Comparison of ENCODE assay signal across 30 cellular contexts in genomic region chr4:56440983-56441382, GRCh38. TPM values are rescaled to one million over a fixed set of nuclear protein-coding genes. Genes with fewer than 3 reads are reported as not detected.
DNase-seq lines count a peak whose midpoint lies in the region; ATAC-seq, FAIRE-seq and TF ChIP-seq lines count a peak whose summit lies in the region.
"Had no signal": no experiment of that assay in that cellular context is flagged by ENCODE, and none has a peak within 500 bp of the region (broad histone marks: within the 10 kb centered on the region; RNA-seq: fewer than 3 reads in every experiment).

No MANE protein-coding gene starts in this region.

- ATAC-seq in HepG2 (no peak), right lobe of liver (no peak)
- no peak for ATAC-seq in activated naive CD8-positive, alpha-beta T cell treated with anti-CD3 and anti-CD28 coated beads, Interleukin-2, amount 10 ng/mL, durations not matched to agents 7 days and 5 days (ENCODE audit: low read depth)
- ATAC-seq: left ventricle myocardium superior, T-cell had no signal

- H2AFZ ChIP-seq in HepG2 (ENCODE audit: low read length) (no peak overlapping the region), OCI-LY3 (ENCODE audit: low read depth, low read length) (no peak overlapping the region)

- CTCF ChIA-PET in HepG2 (lab: Yijun Ruan, JAX; ENCODE audit: low intra/inter-chr PET ratio, low total read pairs), result no interaction called here

- peaks cover 74% of the 10 kb centered on the region for H3K4me1 ChIP-seq in HepG2 (ENCODE audit: insufficient read depth, low read length)
- H3K4me1 ChIP-seq in right lobe of liver, result peaks cover 0 to 28% (median 0%) of the 10 kb centered on the region in 4 donors
- peaks cover 32% of the 10 kb centered on the region for H3K4me1 ChIP-seq in OCI-LY3 (ENCODE audit: low read length)
- H3K4me1 ChIP-seq: BE2C had no signal

- peaks cover 95% of the 10 kb centered on the region for H3K79me2 ChIP-seq in HepG2 (ENCODE audit: insufficient read depth, low read length)
- peaks cover 100% of the 10 kb centered on the region for H3K79me2 ChIP-seq in OCI-LY3 (ENCODE audit: low read length)

- no peaks in the 10 kb centered on the region for H3K27me3 Mint-ChIP-seq in activated naive CD8-positive, alpha-beta T cell treated with anti-CD3 and anti-CD28 coated beads, Interleukin-2, amount 10 ng/mL, durations not matched to agents 7 days and 5 days
- H3K27me3 Mint-ChIP-seq: naive B cell, T-cell had no signal

- no peaks in the 10 kb centered on the region; a peak in 1 of 5 replicates for H3K27me3 ChIP-seq in HepG2 (ENCODE audit: control insufficient read depth in 1 of 2, insufficient read depth in 2 of 2, low read length in 2 of 2)
- no peaks in the 10 kb centered on the region for H3K27me3 ChIP-seq in right lobe of liver
- no peaks in the 10 kb centered on the region for H3K27me3 ChIP-seq in OCI-LY3 (ENCODE audit: low read depth, low read length)
- H3K27me3 ChIP-seq: BE2C, brain microvascular endothelial cell, tibial artery had no signal

- DNase-seq in HepG2 (ENCODE audit: low spot score) (no peak), right lobe of liver (no peak), NCI-H226 (no peak), NCI-H2029 (lab: John Stamatoyannopoulos, UW) (no peak), NOMO-1 (lab: John Stamatoyannopoulos, UW; ENCODE audit: unreplicated experiment in 2 of 2) (no peak), NCI-H1436 (lab: John Stamatoyannopoulos, UW) (no peak)
- no peak for DNase-seq in activated naive CD8-positive, alpha-beta T cell treated with anti-CD3 and anti-CD28 coated beads, Interleukin-2, amount 10 ng/mL, durations not matched to agents 7 days and 5 days
- DNase-seq: activated gamma-delta T cell; activated T-cell treated with anti-CD3 and anti-CD28 coated beads for 4 hours; BE2C; brain microvascular endothelial cell; DMS153; left ventricle myocardium superior; naive B cell; NCI-H146; NCI-H510A; NK-92 treated with Interleukin-12 subunit alpha and Interleukin-12 subunit beta, amount 100 ng/mL, for 24 hours; occipital lobe; small intestine; stimulated activated CD4-positive, alpha-beta T cell treated with anti-CD3 and anti-CD28 coated beads, Interleukin-1b, Interleukin-23, amount 100 ng/mL, for 48 hours; stimulated activated CD8-positive, alpha-beta memory T cell treated with anti-CD3 and anti-CD28 coated beads, Interleukin-4, amount 100 ng/mL, for 48 hours; T-cell; tibial artery had no signal

- H3K9me3 ChIP-seq in HepG2 (ENCODE audit: low read length) (no peaks in the 10 kb centered on the region), right lobe of liver (no peaks in the 10 kb centered on the region), OCI-LY3 (ENCODE audit: insufficient read depth, low read length) (no peaks in the 10 kb centered on the region)
- H3K9me3 ChIP-seq: BE2C, tibial artery had no signal

- FAIRE-seq in HepG2 (lab: Jason Lieb, UNC), result no peak
- FAIRE-seq: endothelial cell of umbilical vein, G401.6, GM19239, H54, keratinocyte, RCC 7860 had no signal

- no peak overlapping the region for H3K27ac Mint-ChIP-seq in activated naive CD8-positive, alpha-beta T cell treated with anti-CD3 and anti-CD28 coated beads, Interleukin-2, amount 10 ng/mL, durations not matched to agents 7 days and 5 days
- H3K27ac Mint-ChIP-seq: naive B cell, T-cell had no signal

- H3K4me2 ChIP-seq in HepG2 (ENCODE audit: low read depth, low read length) (peak overlapping the region; percentile 89; the same call in 1 of the 2 replicates), OCI-LY3 (ENCODE audit: low read length) (peak overlapping the region; percentile 38; the same call in 1 of the 2 replicates)

- H3K4me3 Mint-ChIP-seq in activated naive CD8-positive, alpha-beta T cell treated with anti-CD3 and anti-CD28 coated beads, Interleukin-2, amount 10 ng/mL, durations not matched to agents 7 days and 5 days, result peak overlapping the region; percentile 14
- H3K4me3 Mint-ChIP-seq: T-cell had no signal

- in situ Hi-C loops in HepG2 (cut with HindIII; ENCODE audit: extremely low pct_ligation_motif_present, low pct_unique_long_range_greater_than_20kb), result no loop called here

- TF ChIP-seq EP300 in HepG2 (IDR thresholded peaks at IDR 0.05; ENCODE audit: low read depth in 2 of 2, low read length in 2 of 2), result no peak
- no peak for TF ChIP-seq EP300 in HepG2 (CRISPR knock-in tag; IDR thresholded peaks at IDR 0.05; ENCODE audit: borderline replicate concordance)

- H3K4me3 ChIP-seq in HepG2 (replicated peaks in 1 of 3; ENCODE audit: insufficient read depth in 1 of 3, low read depth in 2 of 3, low read length in 3 of 3) (no peak overlapping the region; a peak in 1 of 6 replicates), right lobe of liver (no peak overlapping the region), OCI-LY3 (ENCODE audit: low read length) (no peak overlapping the region)
- H3K4me3 ChIP-seq: tibial artery had no signal

- H3K36me3 ChIP-seq in HepG2 (replicated peaks in 1 of 2; ENCODE audit: control insufficient read depth in 1 of 2, insufficient read depth in 2 of 2, low read length in 2 of 2) (peaks cover 7 to 45% of the 10 kb centered on the region in 2 experiments), right lobe of liver (peaks cover 0 to 13% (median 0%) of the 10 kb centered on the region in 4 donors), OCI-LY3 (replicated peaks; ENCODE audit: low read depth, low read length) (peaks cover 53% of the 10 kb centered on the region)

- peaks cover 34% of the 10 kb centered on the region for H3K36me3 Mint-ChIP-seq in activated naive CD8-positive, alpha-beta T cell treated with anti-CD3 and anti-CD28 coated beads, Interleukin-2, amount 10 ng/mL, durations not matched to agents 7 days and 5 days

- H3K4me1 Mint-ChIP-seq in activated naive CD8-positive, alpha-beta T cell treated with anti-CD3 and anti-CD28 coated beads, Interleukin-2, amount 10 ng/mL, durations not matched to agents 7 days and 5 days, result peaks cover 43% of the 10 kb centered on the region

- no peaks in the 10 kb centered on the region for H3K9me3 Mint-ChIP-seq in activated naive CD8-positive, alpha-beta T cell treated with anti-CD3 and anti-CD28 coated beads, Interleukin-2, amount 10 ng/mL, durations not matched to agents 7 days and 5 days
- H3K9me3 Mint-ChIP-seq: naive B cell, T-cell had no signal

- TF ChIP-seq POLR2A in HepG2 (IDR thresholded peaks at IDR 0.05; ENCODE audit: insufficient read depth in 1 of 2, low read depth in 2 of 2, low read length in 2 of 2) (no peak), right lobe of liver (IDR thresholded peaks at IDR 0.05) (no peak)

- peaks cover 59% of the 10 kb centered on the region for H4K20me1 ChIP-seq in HepG2 (ENCODE audit: insufficient read depth, low read length)
- peaks cover 65% of the 10 kb centered on the region for H4K20me1 ChIP-seq in OCI-LY3 (ENCODE audit: insufficient read depth, low read length)

- BruUV-seq in HepG2 (replicated peaks; lab: Mats Ljungman, UMichigan), result no TSS peak

- H3K9ac ChIP-seq in HepG2 (ENCODE audit: insufficient read depth, low read depth, low read length) (no peak overlapping the region), OCI-LY3 (ENCODE audit: low read length) (no peak overlapping the region)

- TF ChIP-seq CTCF in HepG2 (CRISPR knock-in tag; IDR thresholded peaks at IDR 0.05) (no peak), right lobe of liver (IDR thresholded peaks at IDR 0.05) (no peak), OCI-LY3 (IDR thresholded peaks at IDR 0.05; ENCODE audit: low read depth, low read length) (no peak)

- no peak for TF ChIP-seq RAD21 in HepG2 (CRISPR knock-in tag; IDR thresholded peaks at IDR 0.05)

- intact Hi-C loops in HepG2 (cut with micrococcal nuclease; ENCODE audit: unreplicated experiment) (loop anchor here (2.0 kb wide), 1 partner anchor 24 kb away; no protein-coding TSS in a partner anchor), right lobe of liver (cut with DNase I) (no loop called here)

- WGBS in HepG2 (ENCODE audit: low lambda C conversion rate), result 96% methylated on average over 1 of the region's 1 CpG
- WGBS in right lobe of liver (ENCODE audit: insufficient coverage, low coverage, low lambda C conversion rate, missing lambda C conversion rate), result 67% methylated on average over 1 of the region's 1 CpG

- no peak overlapping the region for H3K27ac ChIP-seq in HepG2 (ENCODE audit: extremely low read length, insufficient read depth, low read length)
- H3K27ac ChIP-seq in right lobe of liver, result no peak overlapping the region
- no peak overlapping the region for H3K27ac ChIP-seq in OCI-LY3 (ENCODE audit: low read length)
- H3K27ac ChIP-seq: brain microvascular endothelial cell, tibial artery had no signal

- POLR2A ChIA-PET in HepG2 (lab: Yijun Ruan, JAX), result interaction anchor here (1.0 kb wide), 1 partner anchor 25 kb away, joined by 4 read pairs; no protein-coding TSS in a partner anchor
- POLR2A ChIA-PET in activated naive CD8-positive, alpha-beta T cell treated with anti-CD3 and anti-CD28 coated beads, Interleukin-2, amount 10 ng/mL, durations not matched to agents 7 days and 5 days (lab: Charles Lee), result no interaction called here

RNA-seq across cellular contexts. Expression of gene PAICS, which starts 4.9 kb away (rescaled TPM):
- 249 and 453 TPM in 2 replicates for total RNA-seq in HepG2 (2016; rRNA removed; fragmentation: Illumina TruSeq; extraction: Trizol)
- total RNA-seq in HepG2 (2016; cell fraction: cytosol; rRNA removed; fragmentation: Illumina TruSeq; extraction: Trizol; ENCODE audit: low read depth), result 32.8 and 38.2 TPM in 2 replicates
- 251 and 440 TPM in 2 replicates for total RNA-seq in HepG2 (2016; cell fraction: insoluble cytoplasmic fraction; rRNA removed; fragmentation: Illumina TruSeq; extraction: Trizol)
- 86.3 and 100 TPM in 2 replicates for total RNA-seq in HepG2 (2016; cell fraction: membrane; rRNA removed; fragmentation: Illumina TruSeq; extraction: Trizol)
- total RNA-seq in HepG2 (2016; cell fraction: nucleus; rRNA removed; fragmentation: Illumina TruSeq; extraction: Trizol), result 120 and 133 TPM in 2 replicates
- polyA plus RNA-seq in HepG2 (2011; rRNA removed), result 165 and 241 TPM in 2 replicates
- 131 and 167 TPM in 2 replicates for polyA plus RNA-seq in HepG2 (2011; cell fraction: cytosol; rRNA removed)
- 70.5 and 75.1 TPM in 2 replicates for polyA plus RNA-seq in HepG2 (2011; cell fraction: nucleus; rRNA removed)
- 143 and 229 TPM in 2 replicates for polyA plus RNA-seq in HepG2 (2012)
- polyA plus RNA-seq in HepG2 (2016; cell fraction: cytosol; fragmentation: Illumina TruSeq; extraction: Trizol; ENCODE audit: low read depth), result 44.9 and 45.4 TPM in 2 replicates
- 478 and 487 TPM in 2 replicates for polyA plus RNA-seq in HepG2 (2016; cell fraction: insoluble cytoplasmic fraction; fragmentation: Illumina TruSeq; extraction: Trizol; ENCODE audit: low read depth)
- 72.6 and 81.2 TPM in 2 replicates for polyA plus RNA-seq in HepG2 (2016; cell fraction: membrane; fragmentation: Illumina TruSeq; extraction: Trizol; ENCODE audit: low read depth)
- polyA plus RNA-seq in HepG2 (2016; cell fraction: nucleus; fragmentation: Illumina TruSeq; extraction: Trizol; ENCODE audit: insufficient read depth, low read depth), result 160 and 165 TPM in 2 replicates
- polyA minus RNA-seq in HepG2 (2011; rRNA and poly(A)+ RNA removed; ENCODE audit: low replicate concordance), result 99.6 and 124 TPM in 2 replicates
- polyA minus RNA-seq in HepG2 (2011; cell fraction: cytosol; rRNA and poly(A)+ RNA removed), result 75.2 and 84.6 TPM in 2 replicates
- 143 TPM in 2 replicates for polyA minus RNA-seq in HepG2 (2011; cell fraction: nucleus; rRNA and poly(A)+ RNA removed)
- total RNA-seq in right lobe of liver, result 10 to 100 TPM; 39.8 to 77.5 (median 54.2) TPM
- total RNA-seq in activated naive CD8-positive, alpha-beta T cell treated with anti-CD3 and anti-CD28 coated beads, Interleukin-2, amount 10 ng/mL, durations not matched to agents 7 days and 5 days, result 100 to 1,000 TPM; 120 to 125 TPM

RNA-seq across cellular contexts. Expression of gene PPAT, which starts 5.6 kb away (rescaled TPM):
- total RNA-seq in HepG2 (2016; rRNA removed; fragmentation: Illumina TruSeq; extraction: Trizol) (62.6 and 98.4 TPM in 2 replicates), right lobe of liver (1 to 10 TPM; 4.4 to 8.5 (median 7.1) TPM)
- total RNA-seq in HepG2 (2016; cell fraction: cytosol; rRNA removed; fragmentation: Illumina TruSeq; extraction: Trizol; ENCODE audit: low read depth), result 5.3 and 7.1 TPM in 2 replicates
- total RNA-seq in HepG2 (2016; cell fraction: insoluble cytoplasmic fraction; rRNA removed; fragmentation: Illumina TruSeq; extraction: Trizol), result 59.7 and 95.9 TPM in 2 replicates
- total RNA-seq in HepG2 (2016; cell fraction: membrane; rRNA removed; fragmentation: Illumina TruSeq; extraction: Trizol), result 19.1 and 23.2 TPM in 2 replicates
- 44.4 and 47.9 TPM in 2 replicates for total RNA-seq in HepG2 (2016; cell fraction: nucleus; rRNA removed; fragmentation: Illumina TruSeq; extraction: Trizol)
- 13.7 and 16.9 TPM in 2 replicates for polyA plus RNA-seq in HepG2 (2011; rRNA removed)
- 6.9 and 9.4 TPM in 2 replicates for polyA plus RNA-seq in HepG2 (2011; cell fraction: cytosol; rRNA removed)
- polyA plus RNA-seq in HepG2 (2011; cell fraction: nucleus; rRNA removed), result 5.9 and 6.3 TPM in 2 replicates
- polyA plus RNA-seq in HepG2 (2012), result 21.9 and 23.3 TPM in 2 replicates
- polyA plus RNA-seq in HepG2 (2016; cell fraction: cytosol; fragmentation: Illumina TruSeq; extraction: Trizol; ENCODE audit: low read depth), result 1.6 and 1.8 TPM in 2 replicates
- 64.9 and 70.4 TPM in 2 replicates for polyA plus RNA-seq in HepG2 (2016; cell fraction: insoluble cytoplasmic fraction; fragmentation: Illumina TruSeq; extraction: Trizol; ENCODE audit: low read depth)
- polyA plus RNA-seq in HepG2 (2016; cell fraction: membrane; fragmentation: Illumina TruSeq; extraction: Trizol; ENCODE audit: low read depth), result 6.4 and 7.7 TPM in 2 replicates
- 39.8 and 45.4 TPM in 2 replicates for polyA plus RNA-seq in HepG2 (2016; cell fraction: nucleus; fragmentation: Illumina TruSeq; extraction: Trizol; ENCODE audit: insufficient read depth, low read depth)
- 16.1 and 21.7 TPM in 2 replicates for polyA minus RNA-seq in HepG2 (2011; rRNA and poly(A)+ RNA removed; ENCODE audit: low replicate concordance)
- 11.9 and 16.3 TPM in 2 replicates for polyA minus RNA-seq in HepG2 (2011; cell fraction: cytosol; rRNA and poly(A)+ RNA removed)
- polyA minus RNA-seq in HepG2 (2011; cell fraction: nucleus; rRNA and poly(A)+ RNA removed), result 25.0 and 29.1 TPM in 2 replicates
- 10 to 100 TPM; 20.8 to 22.4 TPM for total RNA-seq in activated naive CD8-positive, alpha-beta T cell treated with anti-CD3 and anti-CD28 coated beads, Interleukin-2, amount 10 ng/mL, durations not matched to agents 7 days and 5 days

RNA-seq across cellular contexts. Expression of gene SRP72, which starts 26.4 kb away (rescaled TPM):
- total RNA-seq in HepG2 (2016; rRNA removed; fragmentation: Illumina TruSeq; extraction: Trizol) (75.6 and 126 TPM in 2 replicates), right lobe of liver (10 to 100 TPM; 41.3 to 54.8 (median 46.6) TPM)
- 13.0 and 14.5 TPM in 2 replicates for total RNA-seq in HepG2 (2016; cell fraction: cytosol; rRNA removed; fragmentation: Illumina TruSeq; extraction: Trizol; ENCODE audit: low read depth)
- total RNA-seq in HepG2 (2016; cell fraction: insoluble cytoplasmic fraction; rRNA removed; fragmentation: Illumina TruSeq; extraction: Trizol), result 74.7 and 123 TPM in 2 replicates
- total RNA-seq in HepG2 (2016; cell fraction: membrane; rRNA removed; fragmentation: Illumina TruSeq; extraction: Trizol), result 40.7 and 48.1 TPM in 2 replicates
- 73.8 and 86.5 TPM in 2 replicates for total RNA-seq in HepG2 (2016; cell fraction: nucleus; rRNA removed; fragmentation: Illumina TruSeq; extraction: Trizol)
- 46.1 and 64.9 TPM in 2 replicates for polyA plus RNA-seq in HepG2 (2011; rRNA removed)
- polyA plus RNA-seq in HepG2 (2011; cell fraction: cytosol; rRNA removed), result 34.7 and 51.4 TPM in 2 replicates
- polyA plus RNA-seq in HepG2 (2011; cell fraction: nucleus; rRNA removed), result 23.9 and 32.9 TPM in 2 replicates
- polyA plus RNA-seq in HepG2 (2012), result 58.2 and 72.9 TPM in 2 replicates
- polyA plus RNA-seq in HepG2 (2016; cell fraction: cytosol; fragmentation: Illumina TruSeq; extraction: Trizol; ENCODE audit: low read depth), result 14.8 and 15.2 TPM in 2 replicates
- polyA plus RNA-seq in HepG2 (2016; cell fraction: insoluble cytoplasmic fraction; fragmentation: Illumina TruSeq; extraction: Trizol; ENCODE audit: low read depth), result 105 and 107 TPM in 2 replicates
- 27.5 and 32.0 TPM in 2 replicates for polyA plus RNA-seq in HepG2 (2016; cell fraction: membrane; fragmentation: Illumina TruSeq; extraction: Trizol; ENCODE audit: low read depth)
- polyA plus RNA-seq in HepG2 (2016; cell fraction: nucleus; fragmentation: Illumina TruSeq; extraction: Trizol; ENCODE audit: insufficient read depth, low read depth), result 63.6 and 67.8 TPM in 2 replicates
- polyA minus RNA-seq in HepG2 (2011; rRNA and poly(A)+ RNA removed; ENCODE audit: low replicate concordance), result 54.7 and 55.6 TPM in 2 replicates
- polyA minus RNA-seq in HepG2 (2011; cell fraction: cytosol; rRNA and poly(A)+ RNA removed), result 125 and 129 TPM in 2 replicates
- 141 and 163 TPM in 2 replicates for polyA minus RNA-seq in HepG2 (2011; cell fraction: nucleus; rRNA and poly(A)+ RNA removed)
- total RNA-seq in activated naive CD8-positive, alpha-beta T cell treated with anti-CD3 and anti-CD28 coated beads, Interleukin-2, amount 10 ng/mL, durations not matched to agents 7 days and 5 days, result 100 to 1,000 TPM; 123 to 124 TPM

RNA-seq across cellular contexts. Expression of gene AASDH, which starts 53.7 kb away (rescaled TPM):
- total RNA-seq in HepG2 (2016; rRNA removed; fragmentation: Illumina TruSeq; extraction: Trizol), result 12.6 and 16.8 TPM in 2 replicates
- total RNA-seq in HepG2 (2016; cell fraction: cytosol; rRNA removed; fragmentation: Illumina TruSeq; extraction: Trizol; ENCODE audit: low read depth), result 3.0 and 5.9 TPM in 2 replicates
- total RNA-seq in HepG2 (2016; cell fraction: insoluble cytoplasmic fraction; rRNA removed; fragmentation: Illumina TruSeq; extraction: Trizol), result 12.0 and 16.5 TPM in 2 replicates
- 4.5 and 5.5 TPM in 2 replicates for total RNA-seq in HepG2 (2016; cell fraction: membrane; rRNA removed; fragmentation: Illumina TruSeq; extraction: Trizol)
- total RNA-seq in HepG2 (2016; cell fraction: nucleus; rRNA removed; fragmentation: Illumina TruSeq; extraction: Trizol), result 15.5 and 16.0 TPM in 2 replicates
- 7.8 and 14.1 TPM in 2 replicates for polyA plus RNA-seq in HepG2 (2011; rRNA removed)
- 2.9 and 4.6 TPM in 2 replicates for polyA plus RNA-seq in HepG2 (2011; cell fraction: cytosol; rRNA removed)
- 9.1 and 12.4 TPM in 2 replicates for polyA plus RNA-seq in HepG2 (2011; cell fraction: nucleus; rRNA removed)
- 5.0 and 6.6 TPM in 2 replicates for polyA plus RNA-seq in HepG2 (2012)
- polyA plus RNA-seq in HepG2 (2016; cell fraction: cytosol; fragmentation: Illumina TruSeq; extraction: Trizol; ENCODE audit: low read depth), result 0.38 and 0.55 TPM in 2 replicates
- polyA plus RNA-seq in HepG2 (2016; cell fraction: insoluble cytoplasmic fraction; fragmentation: Illumina TruSeq; extraction: Trizol; ENCODE audit: low read depth), result 7.9 and 9.8 TPM in 2 replicates
- 1.1 and 1.3 TPM in 2 replicates for polyA plus RNA-seq in HepG2 (2016; cell fraction: membrane; fragmentation: Illumina TruSeq; extraction: Trizol; ENCODE audit: low read depth)
- 11.8 and 13.3 TPM in 2 replicates for polyA plus RNA-seq in HepG2 (2016; cell fraction: nucleus; fragmentation: Illumina TruSeq; extraction: Trizol; ENCODE audit: insufficient read depth, low read depth)
- 5.4 and 6.8 TPM in 2 replicates for polyA minus RNA-seq in HepG2 (2011; rRNA and poly(A)+ RNA removed; ENCODE audit: low replicate concordance)
- 4.6 and 5.3 TPM in 2 replicates for polyA minus RNA-seq in HepG2 (2011; cell fraction: cytosol; rRNA and poly(A)+ RNA removed)
- polyA minus RNA-seq in HepG2 (2011; cell fraction: nucleus; rRNA and poly(A)+ RNA removed), result 38.4 and 47.6 TPM in 2 replicates
- 10 to 100 TPM in 1 of 6 experiments, 1 to 10 TPM in 5; 4.8 to 10.1 (median 5.5) TPM for total RNA-seq in right lobe of liver
- 10 to 100 TPM; 10.3 to 12.8 TPM for total RNA-seq in activated naive CD8-positive, alpha-beta T cell treated with anti-CD3 and anti-CD28 coated beads, Interleukin-2, amount 10 ng/mL, durations not matched to agents 7 days and 5 days
